ENCODE assay signal across 22 cellular contexts in the genomic region with DNA sequence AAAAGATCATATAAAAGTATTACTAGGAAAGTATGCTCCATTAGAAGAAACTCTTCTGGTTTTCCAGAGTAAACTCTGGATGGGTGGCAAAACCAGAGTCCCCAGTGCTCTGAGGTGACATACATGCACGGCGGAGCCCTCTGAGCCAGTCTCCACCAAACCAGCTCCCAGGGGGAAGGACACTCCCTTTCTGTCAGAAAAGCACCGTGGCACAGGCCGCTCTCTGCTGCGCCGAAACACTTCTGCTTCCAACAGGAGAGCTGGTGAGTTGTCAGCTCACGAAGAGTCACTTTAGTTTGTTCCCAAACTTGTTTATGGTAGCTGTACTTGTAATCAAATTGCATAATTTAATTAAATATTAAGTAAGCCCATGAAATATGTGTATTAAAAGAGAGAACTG.
DNase-seq lines count a peak whose midpoint lies in the region; ATAC-seq and TF ChIP-seq lines count a peak whose summit lies in the region.
"Had no signal": no experiment of that assay in that cellular context is flagged by ENCODE, and none has a peak within 500 bp of the region (broad histone marks: within the 10 kb centered on the region; RNA-seq: fewer than 3 reads in every experiment).

No MANE protein-coding gene starts in this region.

- no TSS peak for BruUV-seq in PC-9 (replicated peaks; lab: Mats Ljungman, UMichigan)

- H3K27ac ChIP-seq in ACC112 (ENCODE audit: low read depth, low read length) (peak overlapping the region; percentile 86), PC-9 (peak overlapping the region; percentile 45; the same call in 1 of the 2 replicates)
- peak overlapping the region; percentile 7 for H3K27ac ChIP-seq in naive thymus-derived CD4-positive, alpha-beta T cell (ENCODE audit: low read depth, low read length)
- H3K27ac ChIP-seq: Peyer's patch had no signal

- H3K36me3 ChIP-seq in ACC112 (ENCODE audit: insufficient read depth, low read length), result peaks cover 20% of the 10 kb centered on the region
- peaks cover 13% of the 10 kb centered on the region; the same call in 1 of the 2 replicates for H3K36me3 ChIP-seq in PC-9 (ENCODE audit: low read depth)
- H3K36me3 ChIP-seq in naive thymus-derived CD4-positive, alpha-beta T cell (ENCODE audit: control insufficient read depth in 2 of 3, insufficient read depth in 3 of 3, low read length in 3 of 3), result peaks cover 5 to 82% (median 12%) of the 10 kb centered on the region in 3 experiments

- CTCF ChIA-PET in PC-9 (lab: Charles Lee), result interaction anchor here (0.6 kb wide), 1 partner anchor 1068 kb away, joined by 8 read pairs; no protein-coding TSS in a partner anchor
- CTCF ChIA-PET in naive thymus-derived CD4-positive, alpha-beta T cell (lab: Charles Lee), result no interaction called here

- peak overlapping the region in 3 of 9 donors; percentile 14 to 91 (median 90) for H3K27ac Mint-ChIP-seq in naive thymus-derived CD4-positive, alpha-beta T cell
- H3K27ac Mint-ChIP-seq: GM23338 had no signal

- H2AFZ ChIP-seq in ACC112 (ENCODE audit: low read length, unreplicated experiment), result no peak overlapping the region
- no peak overlapping the region for H2AFZ ChIP-seq in PC-9
- H2AFZ ChIP-seq: GM23338 had no signal

- no peaks in the 10 kb centered on the region for H4K20me1 ChIP-seq in PC-9 (ENCODE audit: insufficient read depth)

- DNase-seq in CD1c-positive myeloid dendritic cell (ENCODE audit: extremely low spot score) (peak; percentile 46), PC-9 (no peak), COLO829 (ENCODE audit: low spot score) (no peak), anterior cingulate cortex (lab: John Stamatoyannopoulos, UW) (no peak), DMS53 treated with DMSO at 0.1 percent for 48 hours (lab: John Stamatoyannopoulos, UW; ENCODE audit: unreplicated experiment) (no peak), NCI-H2196 (lab: John Stamatoyannopoulos, UW; ENCODE audit: unreplicated experiment) (no peak)
- DNase-seq in naive thymus-derived CD4-positive, alpha-beta T cell, result no peak
- DNase-seq: ACHN, AML-193, DMS 273 treated with DMSO at 0.1 percent for 48 hours, GF-D8, KG1, NCI-H1092, NCI-H2081 treated with DMSO at 0.1 percent for 48 hours, NCI-H2227 treated with DMSO at 0.1 percent for 48 hours, NCI-H524, Peyer's patch, Right ventricle myocardium superior had no signal

- POLR2A ChIA-PET in PC-9 (lab: Charles Lee; ENCODE audit: unreplicated experiment), result interaction anchor here (0.6 to 0.7 kb wide), 2 partner anchors 66 to 248 kb away, joined by 4 to 7 read pairs; no protein-coding TSS in a partner anchor
- POLR2A ChIA-PET in naive thymus-derived CD4-positive, alpha-beta T cell (lab: Charles Lee), result no interaction called here

- intact Hi-C loops in PC-9 (cut with micrococcal nuclease; ENCODE audit: unreplicated experiment), result no loop called here
- intact Hi-C loops in naive thymus-derived CD4-positive, alpha-beta T cell (cut with micrococcal nuclease), result no loop called here

- H3K4me1 ChIP-seq in ACC112 (ENCODE audit: control insufficient read depth, insufficient read depth, low read length, unreplicated experiment) (peaks cover 56% of the 10 kb centered on the region), PC-9 (replicated peaks; ENCODE audit: insufficient read depth) (peaks cover 21% of the 10 kb centered on the region)
- peaks cover 7 to 11% of the 10 kb centered on the region in 2 donors for H3K4me1 ChIP-seq in naive thymus-derived CD4-positive, alpha-beta T cell (ENCODE audit: control insufficient read depth in 2 of 2, insufficient read depth in 2 of 2, low read length in 2 of 2)
- H3K4me1 ChIP-seq: Peyer's patch had no signal

- no peak for TF ChIP-seq CTCF in PC-9 (conservative IDR thresholded peaks at IDR 0.05)

- no peak for ATAC-seq in naive thymus-derived CD4-positive, alpha-beta T cell
- ATAC-seq: GM23338, HCT116, SK-N-SH treated with all-trans-retinoic acid at 6 μM for 48 hours had no signal

- H3K9me3 ChIP-seq in PC-9 (ENCODE audit: insufficient read depth, low read depth), result no peaks in the 10 kb centered on the region
- H3K9me3 ChIP-seq in naive thymus-derived CD4-positive, alpha-beta T cell (ENCODE audit: control insufficient read depth in 2 of 3, low read length in 3 of 3), result no peaks in the 10 kb centered on the region
- H3K9me3 ChIP-seq: Peyer's patch had no signal

- H3K4me2 ChIP-seq in PC-9, result no peak overlapping the region
- H3K4me2 ChIP-seq: GM23338 had no signal

- no peaks in the 10 kb centered on the region for H3K9me3 Mint-ChIP-seq in naive thymus-derived CD4-positive, alpha-beta T cell
- H3K9me3 Mint-ChIP-seq: GM23338 had no signal

- no peaks in the 10 kb centered on the region; the same call in 1 of the 2 replicates for H3K9me2 ChIP-seq in PC-9 (ENCODE audit: insufficient read depth)

- H3K4me1 Mint-ChIP-seq in naive thymus-derived CD4-positive, alpha-beta T cell, result peaks cover 10 to 32% (median 21%) of the 10 kb centered on the region in 7 donors
- H3K4me1 Mint-ChIP-seq: GM23338 had no signal

- no peaks in the 10 kb centered on the region for H3K27me3 Mint-ChIP-seq in naive thymus-derived CD4-positive, alpha-beta T cell

- H3K79me2 ChIP-seq in ACC112 (ENCODE audit: control insufficient read depth, insufficient read depth, low read length, unreplicated experiment), result no peaks in the 10 kb centered on the region
- no peaks in the 10 kb centered on the region for H3K79me2 ChIP-seq in PC-9 (ENCODE audit: low read depth)

- peaks cover 15% of the 10 kb centered on the region; the same call in 1 of the 2 replicates for H3F3A ChIP-seq in PC-9 (ENCODE audit: insufficient read depth, low read depth)

- H3K27me3 ChIP-seq in ACC112 (ENCODE audit: insufficient read depth, low read length), result no peaks in the 10 kb centered on the region
- no peaks in the 10 kb centered on the region for H3K27me3 ChIP-seq in PC-9 (ENCODE audit: insufficient read depth, low read depth)
- H3K27me3 ChIP-seq in naive thymus-derived CD4-positive, alpha-beta T cell (ENCODE audit: control insufficient read depth in 2 of 2, insufficient read depth in 2 of 2, low read length in 2 of 2), result no peaks in the 10 kb centered on the region
- H3K27me3 ChIP-seq: Peyer's patch had no signal

- peaks cover 23 to 71% (median 43%) of the 10 kb centered on the region in 5 donors for H3K36me3 Mint-ChIP-seq in naive thymus-derived CD4-positive, alpha-beta T cell

- no peak overlapping the region for H3K4me3 Mint-ChIP-seq in naive thymus-derived CD4-positive, alpha-beta T cell
- H3K4me3 Mint-ChIP-seq: GM23338 had no signal

- H3K4me3 ChIP-seq in ACC112 (ENCODE audit: low read depth, low read length), result no peak overlapping the region
- H3K4me3 ChIP-seq in PC-9, result no peak overlapping the region
- H3K4me3 ChIP-seq in naive thymus-derived CD4-positive, alpha-beta T cell (ENCODE audit: low read length), result no peak overlapping the region
- H3K4me3 ChIP-seq: GM23338, Peyer's patch had no signal

Comparison
In these comparisons a context has a peak if more than half of its experiments do, and no peak if none do; other contexts are left out.
1. H3K27ac ChIP-seq: peak in every context shown above with its lines; median percentile 86 in ACC112; 45 in PC-9; 7 in naive thymus-derived CD4-positive, alpha-beta T cell.